In genomic region chr10:96073722-96074121, GRCh38 we compare ENCODE assay signal across 1 cellular context.
TF ChIP-seq lines count a peak whose summit lies in the region.

No MANE protein-coding gene starts in this region.

TF ChIP-seq in WTC11, 78 proteins besides CTCF, POLR2A, EP300 and RAD21 (continued from another document):
- no peak for TF ChIP-seq AFF4 (CRISPR knock-in tag; IDR thresholded peaks at IDR 0.05; ENCODE audit: borderline replicate concordance)
- no peak for TF ChIP-seq ZNF317 (CRISPR knock-in tag; IDR thresholded peaks at IDR 0.05; ENCODE audit: borderline replicate concordance, low read depth)
- no peak for TF ChIP-seq SMAD4 (CRISPR knock-in tag; IDR thresholded peaks at IDR 0.05)
